Comparison of ENCODE assay signal across 9 cellular contexts in genomic region chr7:22672892-22673637, GRCh38. TPM values are rescaled to one million over a fixed set of nuclear protein-coding genes. Genes with fewer than 3 reads are reported as not detected.
A peak's percentile ranks its signal among the peaks of the same experiment; 100 is the strongest.
DNase-seq lines count a peak whose midpoint lies in the region; ATAC-seq and TF ChIP-seq lines count a peak whose summit lies in the region.
"Had no signal": no experiment of that assay in that cellular context is flagged by ENCODE, and none has a peak within 500 bp of the region (broad histone marks: within the 10 kb centered on the region; RNA-seq: fewer than 3 reads in every experiment).

No MANE protein-coding gene starts in this region.

- ATAC-seq in GM21360 (IDR thresholded peaks at IDR 0.05; ENCODE audit: unreplicated experiment) (peak; percentile 62), HG03354 (IDR thresholded peaks at IDR 0.05; ENCODE audit: poor library complexity, severe bottlenecking, unreplicated experiment) (peak; percentile 81)
- peak; percentile 26 for ATAC-seq in activated naive CD8-positive, alpha-beta T cell treated with anti-CD3 and anti-CD28 coated beads, Interleukin-2, amount 50 U/mL, for 24 hours
- no peak for ATAC-seq in activated T-cell treated with anti-CD3 and anti-CD28 coated beads, Interleukin-2, amount 50 U/mL, for 4 hours

- H3K27me3 Mint-ChIP-seq in activated naive CD8-positive, alpha-beta T cell treated with anti-CD3 and anti-CD28 coated beads, Interleukin-2, amount 50 U/mL, for 24 hours = peaks cover under 1% of the 10 kb centered on the region
- H3K27me3 Mint-ChIP-seq in activated T-cell treated with anti-CD3 and anti-CD28 coated beads, Interleukin-2, amount 50 U/mL, for 4 hours (ENCODE audit: low read depth) = no peaks in the 10 kb centered on the region

- no peak overlapping the region for H3K4me3 Mint-ChIP-seq in activated naive CD8-positive, alpha-beta T cell treated with anti-CD3 and anti-CD28 coated beads, Interleukin-2, amount 50 U/mL, for 24 hours
- H3K4me3 Mint-ChIP-seq in activated T-cell treated with anti-CD3 and anti-CD28 coated beads, Interleukin-2, amount 50 U/mL, for 4 hours = no peak overlapping the region

- no peaks in the 10 kb centered on the region for H3K9me3 Mint-ChIP-seq in activated naive CD8-positive, alpha-beta T cell treated with anti-CD3 and anti-CD28 coated beads, Interleukin-2, amount 50 U/mL, for 24 hours
- H3K9me3 Mint-ChIP-seq in activated T-cell treated with anti-CD3 and anti-CD28 coated beads, Interleukin-2, amount 50 U/mL, for 4 hours = no peaks in the 10 kb centered on the region

- H3K36me3 Mint-ChIP-seq in activated naive CD8-positive, alpha-beta T cell treated with anti-CD3 and anti-CD28 coated beads, Interleukin-2, amount 50 U/mL, for 24 hours (ENCODE audit: low read depth) = no peaks in the 10 kb centered on the region
- H3K36me3 Mint-ChIP-seq in activated T-cell treated with anti-CD3 and anti-CD28 coated beads, Interleukin-2, amount 50 U/mL, for 4 hours (ENCODE audit: insufficient read depth) = no peaks in the 10 kb centered on the region

- H3K4me3 ChIP-seq in GM12865 (ENCODE audit: low read depth, low read length) = no peak overlapping the region

- H3K4me1 Mint-ChIP-seq in activated naive CD8-positive, alpha-beta T cell treated with anti-CD3 and anti-CD28 coated beads, Interleukin-2, amount 50 U/mL, for 24 hours = peaks cover 60% of the 10 kb centered on the region
- peaks cover 62% of the 10 kb centered on the region for H3K4me1 Mint-ChIP-seq in activated T-cell treated with anti-CD3 and anti-CD28 coated beads, Interleukin-2, amount 50 U/mL, for 4 hours (ENCODE audit: low read depth)

- DNase-seq in GM12865 (ENCODE audit: low read depth) (peak; percentile 71), islet precursor cell (no peak), AG08395 (ENCODE audit: low spot score) (no peak), NCI-H748 (lab: John Stamatoyannopoulos, UW; ENCODE audit: unreplicated experiment) (no peak)
- DNase-seq in activated naive CD8-positive, alpha-beta T cell treated with anti-CD3 and anti-CD28 coated beads, Interleukin-2, amount 50 U/mL, for 24 hours = no peak
- DNase-seq in activated T-cell treated with anti-CD3 and anti-CD28 coated beads, Interleukin-2, amount 50 U/mL, for 4 hours = no peak
- DNase-seq: NK-92 treated with Interleukin-12 subunit alpha and Interleukin-12 subunit beta, amount 100 ng/mL, for 24 hours had no signal

- peak overlapping the region; percentile 38 for H3K27ac Mint-ChIP-seq in activated naive CD8-positive, alpha-beta T cell treated with anti-CD3 and anti-CD28 coated beads, Interleukin-2, amount 50 U/mL, for 24 hours

- no peak for TF ChIP-seq CTCF in GM12865 (IDR thresholded peaks at IDR 0.05; ENCODE audit: insufficient read depth, low read depth, low read length, missing control alignments)

RNA-seq across cellular contexts. Expression of gene IL6, which starts 53.9 kb away (rescaled TPM):
- 10 to 100 TPM in 2 of 3 donors, 1 to 10 TPM in 1; 9.3 to 35.4 (median 10.0) TPM for total RNA-seq in activated T-cell treated with anti-CD3 and anti-CD28 coated beads, Interleukin-2, amount 50 U/mL, for 4 hours

Comparison
In these comparisons a context has a peak if more than half of its experiments do, and no peak if none do; other contexts are left out.
1. ATAC-seq: peak in GM21360 (single experiment), HG03354 (single experiment) and activated naive CD8-positive, alpha-beta T cell treated with anti-CD3 and anti-CD28 coated beads, Interleukin-2, amount 50 U/mL, for 24 hours (single experiment); none in activated T-cell treated with anti-CD3 and anti-CD28 coated beads, Interleukin-2, amount 50 U/mL, for 4 hours (0 of 2).